In genomic region chr7:124914298-124914697, GRCh38 we compare ENCODE assay signal across 19 cellular contexts. TPM values are rescaled to one million over a fixed set of nuclear protein-coding genes. Genes with fewer than 3 reads are reported as not detected.
A peak's percentile ranks its signal among the peaks of the same experiment; 100 is the strongest.
DNase-seq lines count a peak whose midpoint lies in the region; ATAC-seq and TF ChIP-seq lines count a peak whose summit lies in the region.
"Had no signal": no experiment of that assay in that cellular context is flagged by ENCODE, and none has a peak within 500 bp of the region (broad histone marks: within the 10 kb centered on the region; RNA-seq: fewer than 3 reads in every experiment).

No MANE protein-coding gene starts in this region.

- no peak overlapping the region for H3K4me3 ChIP-seq in Karpas-422 (ENCODE audit: low read length)
- H3K4me3 ChIP-seq: body of pancreas, colonic mucosa had no signal

- no peaks in the 10 kb centered on the region for H3K9me2 ChIP-seq in Karpas-422 (replicated peaks; ENCODE audit: insufficient read depth, low read length)

- H3K27ac Mint-ChIP-seq in glutamatergic neuron (ENCODE audit: unreplicated experiment) = peak overlapping the region; percentile 11
- H3K27ac Mint-ChIP-seq in effector memory CD8-positive, alpha-beta T cell = no peak overlapping the region
- H3K27ac Mint-ChIP-seq: activated naive CD8-positive, alpha-beta T cell; activated T-cell treated with anti-CD3 and anti-CD28 coated beads, Interleukin-2, amount 50 U/mL, for 24 hours; mesothelial cell of epicardium; stimulated activated effector memory CD8-positive, alpha-beta T cell treated with anti-CD3 and anti-CD28 coated beads, Interleukin-12 subunit alpha, Interleukin-12 subunit beta, amount 100 ng/mL, for 72 hours had no signal

- peak; percentile 42 for ATAC-seq in GM19035 (IDR thresholded peaks at IDR 0.05; ENCODE audit: unreplicated experiment)
- peak; percentile 57 for ATAC-seq in GM21576 (IDR thresholded peaks at IDR 0.05; ENCODE audit: unreplicated experiment)
- ATAC-seq in HG03039 (IDR thresholded peaks at IDR 0.05; ENCODE audit: unreplicated experiment) = peak; percentile 49
- ATAC-seq in effector memory CD8-positive, alpha-beta T cell (replicated peaks) = no peak
- ATAC-seq: body of pancreas; left cardiac atrium; stimulated activated effector memory CD8-positive, alpha-beta T cell treated with anti-CD3 and anti-CD28 coated beads, Interleukin-12 subunit alpha, Interleukin-12 subunit beta, amount 100 ng/mL, for 72 hours had no signal

- H3K79me2 ChIP-seq in Karpas-422 (ENCODE audit: low read length) = peaks cover 90% of the 10 kb centered on the region

- H3K27me3 ChIP-seq in Karpas-422 (ENCODE audit: low read length) = no peaks in the 10 kb centered on the region
- H3K27me3 ChIP-seq: body of pancreas, colonic mucosa had no signal

- no peaks in the 10 kb centered on the region for H3K36me3 Mint-ChIP-seq in glutamatergic neuron (ENCODE audit: unreplicated experiment)
- H3K36me3 Mint-ChIP-seq in effector memory CD8-positive, alpha-beta T cell (ENCODE audit: insufficient read depth) = peaks cover 14% of the 10 kb centered on the region

- no peak overlapping the region for H3K9ac ChIP-seq in Karpas-422 (ENCODE audit: low read length)

- H2AFZ ChIP-seq in Karpas-422 (ENCODE audit: low read length) = no peak overlapping the region

- no peak overlapping the region for H3K4me2 ChIP-seq in Karpas-422 (ENCODE audit: low read depth, low read length, poor library complexity, severe bottlenecking)

- H3K9me3 Mint-ChIP-seq in glutamatergic neuron (ENCODE audit: unreplicated experiment) = peaks cover 5% of the 10 kb centered on the region
- H3K9me3 Mint-ChIP-seq in effector memory CD8-positive, alpha-beta T cell = no peaks in the 10 kb centered on the region
- H3K9me3 Mint-ChIP-seq: activated T-cell treated with anti-CD3 and anti-CD28 coated beads, Interleukin-2, amount 50 U/mL, for 24 hours; mesothelial cell of epicardium; stimulated activated effector memory CD8-positive, alpha-beta T cell treated with anti-CD3 and anti-CD28 coated beads, Interleukin-12 subunit alpha, Interleukin-12 subunit beta, amount 100 ng/mL, for 72 hours had no signal

- H3K27me3 Mint-ChIP-seq in glutamatergic neuron (ENCODE audit: unreplicated experiment) = peaks cover 2% of the 10 kb centered on the region
- no peaks in the 10 kb centered on the region for H3K27me3 Mint-ChIP-seq in effector memory CD8-positive, alpha-beta T cell
- H3K27me3 Mint-ChIP-seq: activated naive CD8-positive, alpha-beta T cell; activated T-cell treated with anti-CD3 and anti-CD28 coated beads, Interleukin-2, amount 50 U/mL, for 24 hours had no signal

- TF ChIP-seq CTCF in glutamatergic neuron (IDR thresholded peaks at IDR 0.05; ENCODE audit: partially characterized antibody, unreplicated experiment) = no peak

- H3K4me1 Mint-ChIP-seq in glutamatergic neuron (ENCODE audit: low read depth, unreplicated experiment) = peaks cover 45% of the 10 kb centered on the region
- H3K4me1 Mint-ChIP-seq in effector memory CD8-positive, alpha-beta T cell (ENCODE audit: low read depth in 2 of 2) = peaks cover 5 to 14% of the 10 kb centered on the region in 2 donors

- DNase-seq in glutamatergic neuron (no peak), NCI-H1694 (lab: John Stamatoyannopoulos, UW) (no peak), Karpas-422 (no peak)
- DNase-seq in effector memory CD8-positive, alpha-beta T cell = no peak
- DNase-seq: activated T-cell treated with anti-CD3 and anti-CD28 coated beads, Interleukin-2, amount 50 U/mL, for 24 hours; body of pancreas; colonic mucosa; foreskin melanocyte; GDM1; IMR-90; left cardiac atrium; NCI-H1930; NCI-H446 had no signal

- no peak overlapping the region for H3K27ac ChIP-seq in Karpas-422 (ENCODE audit: low read length)
- H3K27ac ChIP-seq: body of pancreas, colonic mucosa had no signal

- H4K20me1 ChIP-seq in Karpas-422 (ENCODE audit: insufficient read depth, low read depth, low read length) = no peaks in the 10 kb centered on the region

- H3K36me3 ChIP-seq in Karpas-422 (ENCODE audit: insufficient read depth, low read length) = peaks cover 13% of the 10 kb centered on the region; the same call in 1 of the 2 replicates
- H3K36me3 ChIP-seq: colonic mucosa had no signal

- H3K4me1 ChIP-seq in Karpas-422 (ENCODE audit: low read length) = peaks cover 21% of the 10 kb centered on the region
- H3K4me1 ChIP-seq: body of pancreas, colonic mucosa had no signal

- no peaks in the 10 kb centered on the region for H3K9me3 ChIP-seq in Karpas-422 (ENCODE audit: low read length)
- H3K9me3 ChIP-seq: body of pancreas, colonic mucosa had no signal

- no peak overlapping the region for H3K4me3 Mint-ChIP-seq in glutamatergic neuron (ENCODE audit: unreplicated experiment)
- H3K4me3 Mint-ChIP-seq in effector memory CD8-positive, alpha-beta T cell = no peak overlapping the region
- H3K4me3 Mint-ChIP-seq: activated naive CD8-positive, alpha-beta T cell; activated T-cell treated with anti-CD3 and anti-CD28 coated beads, Interleukin-2, amount 50 U/mL, for 24 hours; mesothelial cell of epicardium; stimulated activated effector memory CD8-positive, alpha-beta T cell treated with anti-CD3 and anti-CD28 coated beads, Interleukin-12 subunit alpha, Interleukin-12 subunit beta, amount 100 ng/mL, for 72 hours had no signal

RNA-seq across cellular contexts. Expression of gene POT1, which starts 15.3 kb away (rescaled TPM):
- 42.9 TPM for total RNA-seq in glutamatergic neuron (ENCODE audit: unreplicated experiment)
- total RNA-seq in Karpas-422 (2014; rRNA removed; shearing (Covaris generic); ENCODE audit: low replicate concordance) = 34.5 and 125 TPM in 2 replicates
